8 cellular contexts compared by ENCODE assay signal in the genomic region with DNA sequence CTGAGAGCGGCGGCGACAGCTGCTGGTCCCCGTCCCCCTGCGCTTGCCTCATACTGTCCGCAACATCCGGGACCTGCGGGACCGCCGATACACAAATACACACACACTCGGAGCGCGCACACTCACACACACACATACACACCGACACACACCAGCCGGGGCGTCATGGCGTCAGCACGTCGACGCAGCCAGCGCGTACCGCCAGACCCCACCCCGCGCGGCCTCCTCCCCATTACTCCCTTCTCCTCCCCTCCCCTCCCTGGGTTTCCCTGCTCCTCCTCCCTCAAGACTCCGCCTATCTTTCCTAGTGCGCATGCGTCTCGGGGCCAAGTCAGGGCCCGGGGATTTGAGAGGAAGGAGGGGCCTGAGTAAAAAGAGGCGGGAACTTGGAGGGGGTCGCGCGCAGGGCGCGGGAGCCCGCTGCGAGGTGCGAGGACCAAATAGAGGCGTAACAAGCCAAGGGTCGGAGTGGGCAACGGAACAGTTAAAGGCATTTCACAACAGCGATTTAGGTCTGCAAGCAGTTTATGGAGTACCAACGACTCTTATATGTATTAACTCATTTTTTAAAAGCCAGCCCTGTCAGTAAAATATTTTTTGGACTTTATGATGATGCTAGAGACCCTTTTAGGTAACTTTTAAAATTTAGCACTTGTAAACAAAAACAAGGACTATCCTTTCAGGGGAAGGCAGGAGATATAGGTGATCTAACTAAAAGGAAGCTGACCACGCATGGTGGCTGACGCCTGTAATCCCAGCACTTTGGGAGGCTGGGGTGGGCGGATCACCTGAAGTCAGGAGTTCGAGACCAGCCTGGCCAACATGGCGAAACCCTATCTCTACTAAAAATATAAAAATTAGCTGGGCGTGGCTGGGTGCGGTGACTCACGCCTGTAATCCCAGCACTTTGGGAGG. TPM values are rescaled to one million over a fixed set of nuclear protein-coding genes. Genes with fewer than 3 reads are reported as not detected.
DNase-seq lines count a peak whose midpoint lies in the region; ATAC-seq and TF ChIP-seq lines count a peak whose summit lies in the region.

A gene (minus strand): TSS at position 165 of the 915 bp plus-strand sequence. CDS start 55,287 bp downstream, outside the sequence.

- H3K36me3 Mint-ChIP-seq in T-cell (peaks cover 16% of the 10 kb centered on the region), type B pancreatic cell (peaks cover 21% of the 10 kb centered on the region)

- H3K9me3 Mint-ChIP-seq in T-cell (no peaks in the 10 kb centered on the region), type B pancreatic cell (peaks cover 6% of the 10 kb centered on the region)

- H3K4me1 Mint-ChIP-seq in T-cell, result peaks cover 42 to 51% (median 44%) of the 10 kb centered on the region in 3 donors
- peaks cover 31% of the 10 kb centered on the region for H3K4me1 Mint-ChIP-seq in type B pancreatic cell (ENCODE audit: unreplicated experiment)

- intact Hi-C loops in cardiac septum (cut with DNase I), result loop anchor here (5.0 kb wide), 3 partner anchors 41 to 101 kb away; a partner anchor contains a TSS

- H3K4me3 Mint-ChIP-seq in T-cell, result peak within 1 kb of the TSS; percentile 79 to 91 (median 89)
- H3K4me3 Mint-ChIP-seq in type B pancreatic cell, result peak within 1 kb of the TSS; percentile 98

- 15 to 16% (median 16%) methylated on average over 49 to 53 of the region's 53 CpGs for WGBS in adipose tissue, 3 donors

- H3K27me3 Mint-ChIP-seq in T-cell, result no peaks in the 10 kb centered on the region
- H3K27me3 Mint-ChIP-seq in type B pancreatic cell, result peaks cover 13% of the 10 kb centered on the region

- peak within 1 kb of the TSS; percentile 95 to 98 for H3K27ac Mint-ChIP-seq in T-cell
- H3K27ac Mint-ChIP-seq in type B pancreatic cell, result peak within 1 kb of the TSS; percentile 98

- ATAC-seq in HG02798 (IDR thresholded peaks at IDR 0.05; ENCODE audit: poor library complexity, unreplicated experiment) (peak; percentile 91), T-cell (replicated peaks in 1 of 4) (peak; percentile 87 to 97 (median 92))

- peak within 1 kb of the TSS; percentile 81 for H3K4me3 ChIP-seq in GM12865 (ENCODE audit: low read depth, low read length)

- DNase-seq in GM12865 (ENCODE audit: low read depth), result peak; percentile 100
- peak; percentile 94 for DNase-seq in NCI-H1436 treated with DMSO at 0.1 percent for 48 hours (lab: John Stamatoyannopoulos, UW)
- peak; percentile 97 to 100 (median 99) for DNase-seq in T-cell
- DNase-seq in cardiac septum (ENCODE audit: low spot score), result peak; percentile 99
- DNase-seq in pons (ENCODE audit: low spot score), result peak; percentile 100
- peak; percentile 99 for DNase-seq in type B pancreatic cell (ENCODE audit: extremely low spot score, unreplicated experiment)

- CTCF ChIA-PET in T-cell (lab: Charles Lee), result interaction anchor here in 1 of 2 donors (0.6 to 1.0 kb wide), 3 partner anchors 37 to 1234 kb away, joined by 3 to 9 read pairs (median 3); no protein-coding TSS in a partner anchor

- POLR2A ChIA-PET in T-cell (lab: Charles Lee), result interaction anchor here (0.5 to 0.6 kb wide), 2 partner anchors 10 to 34 kb away, joined by 3 read pairs; no protein-coding TSS in a partner anchor

- TF ChIP-seq CTCF in GM12865 (IDR thresholded peaks at IDR 0.05; ENCODE audit: insufficient read depth, low read depth, low read length, missing control alignments) (no peak), type B pancreatic cell (conservative IDR thresholded peaks at IDR 0.05) (no peak)

- H3K27ac ChIP-seq in adipose tissue (ENCODE audit: low read depth, low read length), result peak within 1 kb of the TSS; percentile 51

RNA-seq across cellular contexts. Expression of the gene that starts here (rescaled TPM):
- 10 to 100 TPM; 67.1 to 80.4 (median 71.5) TPM for total RNA-seq in T-cell
- polyA plus RNA-seq in adipose tissue, result 10 to 100 TPM; 23.1 to 36.8 (median 23.4) TPM
- 68.3 TPM for total RNA-seq in cardiac septum
- total RNA-seq in type B pancreatic cell (ENCODE audit: low replicate concordance), result 50.5 and 67.7 TPM in 2 replicates

Comparison
In these comparisons a context has a peak if more than half of its experiments do, and no peak if none do; other contexts are left out.
1. Peak in every context shown above with its lines: DNase-seq, ATAC-seq, H3K4me3 ChIP-seq and H3K27ac ChIP-seq.